ENCODE assay signal across 21 cellular contexts in the genomic region with DNA sequence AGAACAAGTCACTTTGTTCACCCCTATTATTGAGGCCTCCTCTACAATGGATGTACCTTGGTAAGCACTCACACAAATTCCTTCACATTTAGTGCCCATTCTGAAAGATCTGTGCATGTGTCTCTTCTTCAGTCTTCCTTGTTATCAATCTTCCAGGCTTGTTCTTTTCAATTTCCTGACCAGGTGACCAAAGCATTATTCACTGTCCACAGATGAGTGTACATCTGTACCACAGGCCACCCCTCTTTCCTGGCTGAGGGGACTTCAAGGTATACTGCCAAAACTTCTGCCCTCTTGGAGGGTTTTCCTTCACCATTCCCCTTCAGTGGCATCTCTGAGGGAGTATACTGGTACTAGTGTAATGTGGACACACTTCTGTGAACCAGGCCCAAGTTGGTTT.
"Had no signal": no experiment of that assay in that cellular context is flagged by ENCODE, and none has a peak within 500 bp of the region (broad histone marks: within the 10 kb centered on the region; RNA-seq: fewer than 3 reads in every experiment).

No MANE protein-coding gene starts in this region.

- H3K27me3 ChIP-seq: hepatocyte, left lung, right lobe of liver, suprapubic skin had no signal

- H3K79me2 ChIP-seq: hepatocyte, parathyroid adenoma had no signal

- H2AFZ ChIP-seq: hepatocyte, parathyroid adenoma had no signal

- H3K36me3 Mint-ChIP-seq: natural killer cell had no signal

- H3K9ac ChIP-seq: parathyroid adenoma had no signal

- ATAC-seq: left cardiac atrium; left lung; natural killer cell; right lobe of liver; stimulated activated naive CD8-positive, alpha-beta T cell treated with anti-CD3 and anti-CD28 coated beads, Interleukin-15, amount 100 ng/mL, for 72 hours had no signal

- H3K9me3 Mint-ChIP-seq: dendritic cell treated with granulocyte-macrophage colony-stimulating factor and Interleukin-4, amounts not matched to agents 40 ng/mL and 50 ng/mL, for 4 days; natural killer cell; stimulated activated naive CD8-positive, alpha-beta T cell treated with anti-CD3 and anti-CD28 coated beads, Interleukin-15, amount 100 ng/mL, for 72 hours had no signal

- H3K27ac Mint-ChIP-seq: endodermal cell; natural killer cell; progenitor cell of endocrine pancreas; stimulated activated naive CD8-positive, alpha-beta T cell treated with anti-CD3 and anti-CD28 coated beads, Interleukin-15, amount 100 ng/mL, for 72 hours had no signal

- H3K4me3 Mint-ChIP-seq: dendritic cell treated with granulocyte-macrophage colony-stimulating factor and Interleukin-4, amounts not matched to agents 40 ng/mL and 50 ng/mL, for 4 days; endodermal cell; natural killer cell; stimulated activated naive CD8-positive, alpha-beta T cell treated with anti-CD3 and anti-CD28 coated beads, Interleukin-15, amount 100 ng/mL, for 72 hours had no signal

- H3K4me3 ChIP-seq: hepatocyte, left lung, right lobe of liver, suprapubic skin had no signal

- FAIRE-seq: colon, frontal cortex, small intestine had no signal

- H3K9me3 ChIP-seq: left lung, right lobe of liver, suprapubic skin had no signal

- DNase-seq: effector CD8-positive, alpha-beta T cell; endodermal cell; erythroblast; head of caudate nucleus; left cardiac atrium; left lung; natural killer cell; right lobe of liver; small intestine; stimulated activated CD4-positive, alpha-beta T cell treated with anti-CD3 and anti-CD28 coated beads, Interleukin-15, amount 100 ng/mL, for 24 hours; stimulated activated CD4-positive, alpha-beta T cell treated with anti-CD3 and anti-CD28 coated beads, Interleukin-2, amount 100 ng/mL, for 48 hours; stimulated activated naive CD4-positive, alpha-beta T cell; stimulated activated naive CD8-positive, alpha-beta T cell treated with anti-CD3 and anti-CD28 coated beads, Interleukin-15, amount 100 ng/mL, for 72 hours; trophoblast cell had no signal

- H3K27ac ChIP-seq: hepatocyte, parathyroid adenoma, right lobe of liver, suprapubic skin had no signal

- H3K4me2 ChIP-seq: hepatocyte had no signal

- H3K36me3 ChIP-seq: left lung, right lobe of liver, suprapubic skin had no signal

- H3K4me1 ChIP-seq: parathyroid adenoma, right lobe of liver had no signal

- H3K4me1 Mint-ChIP-seq: endodermal cell had no signal

- H3K27me3 Mint-ChIP-seq: dendritic cell treated with granulocyte-macrophage colony-stimulating factor and Interleukin-4, amounts not matched to agents 40 ng/mL and 50 ng/mL, for 4 days; progenitor cell of endocrine pancreas; stimulated activated naive CD8-positive, alpha-beta T cell treated with anti-CD3 and anti-CD28 coated beads, Interleukin-15, amount 100 ng/mL, for 72 hours had no signal
